ENCODE assay signal across 12 cellular contexts in the genomic region with DNA sequence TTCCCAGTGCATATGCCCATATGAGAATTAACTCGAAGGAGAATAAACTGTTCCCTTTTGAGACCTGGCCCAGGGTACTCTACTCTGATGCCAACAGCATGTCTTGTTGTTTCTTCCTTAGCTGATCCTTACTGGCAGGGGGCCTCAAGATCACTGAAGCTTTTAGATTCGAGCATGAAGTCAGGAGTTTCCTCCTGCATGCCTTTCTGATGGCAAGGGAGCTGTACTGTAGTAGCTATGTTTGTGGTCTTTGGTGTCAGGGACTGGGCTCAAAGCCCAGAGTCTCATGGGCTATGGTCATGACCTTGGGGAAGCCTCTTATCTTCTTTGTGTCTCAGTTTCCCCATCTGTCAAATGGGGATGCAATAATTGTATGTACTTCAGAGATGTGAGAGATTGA. TPM values are rescaled to one million over a fixed set of nuclear protein-coding genes. Genes with fewer than 3 reads are reported as not detected.
"Had no signal": no experiment of that assay in that cellular context is flagged by ENCODE, and none has a peak within 500 bp of the region (broad histone marks: within the 10 kb centered on the region; RNA-seq: fewer than 3 reads in every experiment).

No MANE protein-coding gene starts in this region.

- H3K4me3 ChIP-seq: gastrocnemius medialis, heart right ventricle, lower lobe of right lung had no signal

- H3K79me2 ChIP-seq: parathyroid adenoma had no signal

- H3K36me3 ChIP-seq: gastrocnemius medialis had no signal

- H3K27me3 ChIP-seq: gastrocnemius medialis, heart right ventricle had no signal

- H2AFZ ChIP-seq: parathyroid adenoma had no signal

- DNase-seq: activated CD4-positive, alpha-beta memory T cell treated with anti-CD3 and anti-CD28 coated beads, Interleukin-2, amount 10 ng/mL, durations not matched to agents 7 days and 5 days; activated gamma-delta T cell treated with Interleukin-2 at 50 U/mL for 16 hours; activated T-cell treated with anti-CD3 and anti-CD28 coated beads, Interleukin-2, amount 50 U/mL, for 48 hours; amygdala; gastrocnemius medialis; heart right ventricle; left colon; lower lobe of right lung; naive thymus-derived CD4-positive, alpha-beta T cell had no signal

- H3K9me3 ChIP-seq: gastrocnemius medialis, heart right ventricle, lower lobe of right lung had no signal

- H3K27ac ChIP-seq: epithelial cell of prostate, gastrocnemius medialis, heart right ventricle, lower lobe of right lung, parathyroid adenoma had no signal

- H3K4me1 ChIP-seq: gastrocnemius medialis, lower lobe of right lung, parathyroid adenoma had no signal

RNA-seq across cellular contexts. Expression of a gene that starts 57.1 kb away (rescaled TPM):
- total RNA-seq: bronchial epithelial cell had no signal
